18 cellular contexts compared by ENCODE assay signal in the genomic region with DNA sequence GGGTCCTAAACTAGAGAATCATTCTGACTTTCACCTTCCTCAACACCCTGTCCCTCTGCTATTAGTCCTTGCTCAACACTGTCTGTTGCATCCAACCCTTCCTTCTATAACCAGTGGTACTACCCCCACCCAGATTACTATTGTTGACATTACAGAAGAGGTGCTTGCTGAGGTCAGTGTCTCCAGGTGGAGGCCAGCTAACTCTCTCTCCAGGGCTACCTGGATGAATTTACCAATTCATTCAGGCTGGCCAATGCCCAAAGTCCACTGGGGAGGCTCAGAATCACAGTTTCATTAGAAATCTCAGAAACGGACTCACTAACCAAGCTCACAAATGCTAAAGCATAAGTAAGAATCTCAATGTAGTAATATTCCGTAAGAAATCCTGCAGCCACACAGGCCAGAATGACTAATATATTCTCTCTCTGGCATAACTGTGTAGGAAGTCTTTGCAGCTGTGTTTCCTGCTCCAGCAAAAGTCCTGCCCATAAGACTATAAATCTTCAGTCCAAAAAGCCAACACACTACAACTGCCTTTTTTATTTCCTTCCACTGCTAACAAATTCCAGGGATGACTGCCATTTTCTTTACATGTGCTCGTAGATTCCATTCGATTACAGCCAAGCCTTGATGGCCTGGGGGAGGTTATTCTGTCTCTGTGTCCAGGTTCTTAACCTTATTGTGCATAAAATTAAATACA. TPM values are rescaled to one million over a fixed set of nuclear protein-coding genes. Genes with fewer than 3 reads are reported as not detected.
DNase-seq lines count a peak whose midpoint lies in the region; ATAC-seq, FAIRE-seq and TF ChIP-seq lines count a peak whose summit lies in the region.
"Had no signal": no experiment of that assay in that cellular context is flagged by ENCODE, and none has a peak within 500 bp of the region (broad histone marks: within the 10 kb centered on the region; RNA-seq: fewer than 3 reads in every experiment).

No MANE protein-coding gene starts in this region.

- no peak for TF ChIP-seq RAD21 in H1 (IDR thresholded peaks at IDR 0.05 in 1 of 2, conservative IDR thresholded peaks at IDR 0.05 in 1 of 2; ENCODE audit: low read depth in 2 of 2, low read length in 2 of 2)

- H3K4me1 ChIP-seq in H1 (replicated peaks in 1 of 4; ENCODE audit: control insufficient read depth in 3 of 4, insufficient read depth in 4 of 4, low read length in 3 of 4), result no peaks in the 10 kb centered on the region

- no peak overlapping the region for H3K18ac ChIP-seq in H1 (ENCODE audit: extremely low read depth, low read length)

- no peaks in the 10 kb centered on the region for H4K20me1 ChIP-seq in H1 (replicated peaks in 1 of 2; ENCODE audit: control insufficient read depth in 1 of 2, insufficient read depth in 2 of 2, low read length in 2 of 2)

- H3K9me3 ChIP-seq in H1 (ENCODE audit: insufficient read depth in 2 of 2, low read depth in 1 of 2, low read length in 1 of 2), result no peaks in the 10 kb centered on the region
- H3K9me3 ChIP-seq: esophagus muscularis mucosa had no signal

- FAIRE-seq in HTR-8/SVneo (lab: Jason Lieb, UNC), result no peak
- no peak for FAIRE-seq in H1 (lab: Jason Lieb, UNC)

- no peak overlapping the region for H3K27ac ChIP-seq in H1 (ENCODE audit: low read depth, low read length)
- H3K27ac ChIP-seq: esophagus muscularis mucosa had no signal

- H3K9ac ChIP-seq in H1 (replicated peaks in 1 of 4; ENCODE audit: extremely low read depth in 1 of 4, low read depth in 3 of 4, low read length in 3 of 4), result no peak overlapping the region

- H3K79me2 ChIP-seq in H1 (ENCODE audit: control insufficient read depth in 1 of 2, insufficient read depth in 2 of 2, low read length in 2 of 2), result no peaks in the 10 kb centered on the region

- H2BK5ac ChIP-seq in H1 (ENCODE audit: low read depth, low read length), result no peak overlapping the region

- no peak overlapping the region for H3K4me2 ChIP-seq in H1 (ENCODE audit: insufficient read depth in 1 of 2, low read depth in 2 of 2, low read length in 2 of 2)

- no peak overlapping the region for H3K4ac ChIP-seq in H1 (replicated peaks; ENCODE audit: insufficient read length, low read depth, low read length)

- no peak for TF ChIP-seq POLR2A in H1 (IDR thresholded peaks at IDR 0.05; ENCODE audit: control extremely low read depth in 1 of 2, low read depth in 2 of 2, low read length in 2 of 2)

- H3K56ac ChIP-seq in H1 (replicated peaks; ENCODE audit: insufficient read length, low read depth, low read length), result no peak overlapping the region

- no peak for ATAC-seq in HG03135 (IDR thresholded peaks at IDR 0.05; ENCODE audit: unreplicated experiment)
- ATAC-seq in HG03342 (IDR thresholded peaks at IDR 0.05; ENCODE audit: unreplicated experiment), result no peak
- ATAC-seq: activated naive CD4-positive, alpha-beta T cell treated with anti-CD3 and anti-CD28 coated beads, Interleukin-2, amount 50 U/mL, for 72 hours; naive thymus-derived CD8-positive, alpha-beta T cell; right cardiac atrium; stimulated activated naive CD8-positive, alpha-beta T cell treated with anti-CD3 and anti-CD28 coated beads, Interleukin-15, Interleukin-2, amounts not matched to agents 100 U/mL and 50 U/mL, for 24 hours; WTC11 had no signal

- H3K4me3 ChIP-seq in H1 (ENCODE audit: extremely low read depth in 1 of 4, insufficient read depth in 2 of 4, low read depth in 3 of 4, low read length in 4 of 4), result no peak overlapping the region
- H3K4me3 ChIP-seq: esophagus muscularis mucosa had no signal

- H3K23me2 ChIP-seq in H1 (ENCODE audit: low read depth, low read length), result no peaks in the 10 kb centered on the region

- no peak overlapping the region for H3K14ac ChIP-seq in H1 (ENCODE audit: insufficient read length)

- POLR2A ChIA-PET in H1 (lab: Charles Lee; ENCODE audit: partially characterized antibody), result no interaction called here

- no peak for TF ChIP-seq EP300 in H1 (IDR thresholded peaks at IDR 0.05; ENCODE audit: borderline replicate concordance in 1 of 2, low read depth in 2 of 2, low read length in 2 of 2)

- CTCF ChIA-PET in H1 (lab: Charles Lee; ENCODE audit: partially characterized antibody), result no interaction called here

- TF ChIP-seq CTCF in H1 (IDR thresholded peaks at IDR 0.05; ENCODE audit: control extremely low read depth in 1 of 3, insufficient read depth in 1 of 3, low read depth in 1 of 3, low read length in 3 of 3), result no peak

- DNase-seq in HTR-8/SVneo (ENCODE audit: insufficient read length, low spot score) (peak; percentile 48), H1 (ENCODE audit: low read depth in 1 of 2, low spot score in 2 of 2) (no peak), left kidney (ENCODE audit: low read depth, low spot score) (peak; percentile 48), stromal cell of bone marrow (ENCODE audit: low read depth) (peak; percentile 57), NCI-H1930 (lab: John Stamatoyannopoulos, UW) (no peak)
- DNase-seq: activated CD8-positive, alpha-beta memory T cell treated with anti-CD3 and anti-CD28 coated beads, Interleukin-2, amount 50 U/mL, for 4 hours; CD4-positive, alpha-beta memory T cell; H7; naive thymus-derived CD8-positive, alpha-beta T cell; NCI-H1048; NCI-H2227 treated with DMSO at 0.1 percent for 48 hours; right cardiac atrium; stimulated activated naive CD8-positive, alpha-beta T cell treated with anti-CD3 and anti-CD28 coated beads, Interleukin-15, Interleukin-2, amounts not matched to agents 100 U/mL and 50 U/mL, for 24 hours had no signal

- H3K36me3 ChIP-seq in H1 (ENCODE audit: control insufficient read depth in 2 of 4, insufficient read depth in 4 of 4, low read length in 3 of 4), result no peaks in the 10 kb centered on the region
- H3K36me3 ChIP-seq: esophagus muscularis mucosa had no signal

- no peak overlapping the region for H2AK5ac ChIP-seq in H1 (ENCODE audit: low read depth, low read length)

- H3K27me3 ChIP-seq in H1 (replicated peaks in 1 of 4; ENCODE audit: control insufficient read depth in 3 of 4, extremely low read depth in 1 of 4, insufficient read depth in 3 of 4, low read length in 3 of 4), result peaks cover 0 to 1% (median 0%) of the 10 kb centered on the region in 4 experiments; a peak in 1 of 7 replicates
- H3K27me3 ChIP-seq: esophagus muscularis mucosa had no signal

- 87% methylated on average over 4 of the region's 4 CpGs; no CpG with 5 or more reads in 1 of the 2 experiments for WGBS in H1 (ENCODE audit: extremely low coverage in 1 of 2, insufficient coverage in 1 of 2, insufficient read length in 1 of 2, insufficient replicate concordance in 2 of 2, low coverage in 1 of 2, low lambda C conversion rate in 2 of 2, missing lambda C conversion rate in 1 of 2), 2 experiments

- no peak overlapping the region for H2BK20ac ChIP-seq in H1 (ENCODE audit: low read length)

- H3K23ac ChIP-seq in H1 (ENCODE audit: insufficient read length), result no peak overlapping the region

- H2BK12ac ChIP-seq in H1 (ENCODE audit: low read depth, low read length), result no peak overlapping the region

- H3K79me1 ChIP-seq in H1 (ENCODE audit: low read depth, low read length), result no peaks in the 10 kb centered on the region

- 0 out of 2 replicates have a peak overlapping the region, but pooled peaks have one; percentile 10 for H2AFZ ChIP-seq in H1 (ENCODE audit: low read length)

- no peak overlapping the region for H4K5ac ChIP-seq in H1 (ENCODE audit: insufficient read length, low read depth, low read length)

- no peak overlapping the region for H4K91ac ChIP-seq in H1 (replicated peaks; ENCODE audit: insufficient read length, low read length)

- no peak overlapping the region for H2BK120ac ChIP-seq in H1 (replicated peaks; ENCODE audit: low read depth, low read length)

- no peak overlapping the region for H2BK15ac ChIP-seq in H1 (ENCODE audit: low read length)

- no peak overlapping the region for H4K8ac ChIP-seq in H1 (ENCODE audit: extremely low read depth, insufficient read depth, low read length)

TF ChIP-seq in H1, 55 proteins besides CTCF, POLR2A, EP300 and RAD21:
- no peak for TF ChIP-seq CEBPB (IDR thresholded peaks at IDR 0.05; ENCODE audit: low read depth, low read length)
- TF ChIP-seq BACH1 (IDR thresholded peaks at IDR 0.05; ENCODE audit: low read length), result no peak
- TF ChIP-seq, protein P1, sequence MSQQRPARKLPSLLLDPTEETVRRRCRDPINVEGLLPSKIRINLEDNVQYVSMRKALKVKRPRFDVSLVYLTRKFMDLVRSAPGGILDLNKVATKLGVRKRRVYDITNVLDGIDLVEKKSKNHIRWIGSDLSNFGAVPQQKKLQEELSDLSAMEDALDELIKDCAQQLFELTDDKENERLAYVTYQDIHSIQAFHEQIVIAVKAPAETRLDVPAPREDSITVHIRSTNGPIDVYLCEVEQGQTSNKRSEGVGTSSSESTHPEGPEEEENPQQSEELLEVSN (IDR thresholded peaks at IDR 0.05), result no peak
- TF ChIP-seq RBBP5 (IDR thresholded peaks at IDR 0.05; ENCODE audit: borderline replicate concordance, low read depth, low read length), result no peak
- no peak for TF ChIP-seq SIX5 (IDR thresholded peaks at IDR 0.05; ENCODE audit: low read depth, low read length)
- TF ChIP-seq ZNF274 (IDR thresholded peaks at IDR 0.05; ENCODE audit: borderline replicate concordance, extremely low read depth, low read length), result no peak
- TF ChIP-seq SRF (IDR thresholded peaks at IDR 0.05; ENCODE audit: low read depth, low read length), result no peak
- TF ChIP-seq BCL11A (IDR thresholded peaks at IDR 0.05; ENCODE audit: low read depth in 2 of 2, low read length in 2 of 2), result no peak
- TF ChIP-seq CTBP2 (IDR thresholded peaks at IDR 0.05; ENCODE audit: borderline replicate concordance, insufficient read depth, insufficient read length, low read length), result no peak
- no peak for TF ChIP-seq SAP30 (IDR thresholded peaks at IDR 0.05; ENCODE audit: insufficient read depth, insufficient replicate concordance, low read length)
- no peak for TF ChIP-seq JUND (IDR thresholded peaks at IDR 0.05; ENCODE audit: low read length)
- TF ChIP-seq RNF2 (IDR thresholded peaks at IDR 0.05; ENCODE audit: borderline replicate concordance, low read depth, low read length, missing control alignments, poor library complexity, severe bottlenecking), result no peak
- TF ChIP-seq GABPA (IDR thresholded peaks at IDR 0.05; ENCODE audit: borderline replicate concordance, insufficient read depth, low read length), result no peak
- no peak for TF ChIP-seq CBX8 (IDR thresholded peaks at IDR 0.05; ENCODE audit: borderline replicate concordance, low read depth, low read length)

RNA-seq across cellular contexts. Expression of a gene that starts 10.0 kb away (rescaled TPM):
- not detected in 2 replicates for total RNA-seq in H1 (2021; fragmentation: NEBNext Ultra II Directional; extraction: Animal tissue kit (Norgen Biotek cat#: 25700))
- not detected in 2 replicates for polyA plus RNA-seq in H1 (2011; rRNA removed)
- polyA plus RNA-seq in H1 (2011; cell fraction: cytosol; rRNA removed), result not detected
- polyA plus RNA-seq in H1 (2011; cell fraction: nucleus; rRNA removed), result not detected
- 0.42 TPM in 1 of 4 replicates, not detected in the others for polyA plus RNA-seq in H1 (2012, experiment 1 of 2)
- polyA plus RNA-seq in H1 (2012, experiment 2 of 2), result 0.47 TPM
- polyA plus RNA-seq in H1 (2013, experiment 1 of 2), result not detected
- not detected for polyA plus RNA-seq in H1 (2013, experiment 2 of 2)
- polyA minus RNA-seq in H1 (2011; rRNA and poly(A)+ RNA removed), result not detected in 2 replicates
- polyA minus RNA-seq in H1 (2011; cell fraction: cytosol; rRNA and poly(A)+ RNA removed), result not detected
- not detected for polyA minus RNA-seq in H1 (2011; cell fraction: nucleus; rRNA and poly(A)+ RNA removed)
- total RNA-seq: activated naive CD4-positive, alpha-beta T cell treated with anti-CD3 and anti-CD28 coated beads, Interleukin-2, amount 50 U/mL, for 72 hours; CD4-positive, alpha-beta memory T cell; H7; naive thymus-derived CD8-positive, alpha-beta T cell had no signal
- polyA plus RNA-seq: CD4-positive, alpha-beta memory T cell; naive thymus-derived CD8-positive, alpha-beta T cell had no signal

Comparison
In these comparisons a context has a peak if more than half of its experiments do, and no peak if none do; other contexts are left out.
1. DNase-seq: peak in HTR-8/SVneo (single experiment), left kidney (single experiment) and stromal cell of bone marrow (single experiment); none in H1 (0 of 2) and NCI-H1930 (0 of 2).